Comparison of ENCODE assay signal across 13 cellular contexts in the genomic region with DNA sequence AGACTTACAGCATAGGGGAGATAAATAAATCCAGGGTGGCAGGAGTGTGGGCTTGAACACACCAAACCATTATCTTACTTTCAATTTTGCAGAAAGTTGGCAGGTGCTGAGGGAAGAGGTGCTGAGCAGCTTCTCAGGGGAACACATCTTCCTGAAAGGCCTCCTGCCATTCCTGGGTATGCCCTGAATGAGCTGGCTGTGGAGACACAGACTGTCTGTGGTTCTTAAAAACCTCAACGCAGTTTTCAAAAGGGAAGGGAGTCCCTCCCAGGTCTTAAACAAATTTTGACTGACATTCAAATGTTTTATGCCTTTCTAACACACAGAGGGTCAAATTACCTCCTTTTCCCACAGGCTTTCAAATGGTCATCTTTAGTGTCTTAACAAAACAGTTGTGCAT.
DNase-seq lines count a peak whose midpoint lies in the region; ATAC-seq and TF ChIP-seq lines count a peak whose summit lies in the region.
"Had no signal": no experiment of that assay in that cellular context is flagged by ENCODE, and none has a peak within 500 bp of the region (broad histone marks: within the 10 kb centered on the region; RNA-seq: fewer than 3 reads in every experiment).

No MANE protein-coding gene starts in this region.

- H3K27ac Mint-ChIP-seq in activated CD8-positive, alpha-beta T cell treated with anti-CD3 and anti-CD28 coated beads, Interleukin-2, amount 10 ng/mL, durations not matched to agents 7 days and 5 days, result peak overlapping the region; percentile 7

- TF ChIP-seq POLR2A in body of pancreas (IDR thresholded peaks at IDR 0.05), result no peak

- H3K27me3 ChIP-seq in ACC112 (ENCODE audit: insufficient read depth, low read length) (no peaks in the 10 kb centered on the region), body of pancreas (peaks cover 0 to 3% of the 10 kb centered on the region in 2 donors)
- H3K27me3 ChIP-seq in effector memory CD4-positive, alpha-beta T cell (replicated peaks; ENCODE audit: control insufficient read depth, insufficient read depth, low read length, poor library complexity, severe bottlenecking), result no peaks in the 10 kb centered on the region
- H3K27me3 ChIP-seq: left lung had no signal

- H3K79me2 ChIP-seq in ACC112 (ENCODE audit: control insufficient read depth, insufficient read depth, low read length, unreplicated experiment), result no peaks in the 10 kb centered on the region

- CTCF ChIA-PET in activated CD8-positive, alpha-beta T cell treated with anti-CD3 and anti-CD28 coated beads, Interleukin-2, amount 10 ng/mL, durations not matched to agents 7 days and 5 days (lab: Charles Lee), result interaction anchor here (0.9 to 6.1 kb wide), 4 partner anchors 12 to 142 kb away, joined by 3 to 35 read pairs (median 4); no protein-coding TSS in a partner anchor

- peak; percentile 27 for ATAC-seq in GM19351 (IDR thresholded peaks at IDR 0.05; ENCODE audit: unreplicated experiment)
- peak; percentile 37 for ATAC-seq in HG03139 (IDR thresholded peaks at IDR 0.05; ENCODE audit: unreplicated experiment)
- ATAC-seq in activated CD8-positive, alpha-beta T cell treated with anti-CD3 and anti-CD28 coated beads, Interleukin-2, amount 10 ng/mL, durations not matched to agents 7 days and 5 days, result peak; percentile 67
- ATAC-seq in body of pancreas, result no peak
- ATAC-seq: left lung, psoas muscle had no signal

- H3K4me1 ChIP-seq in ACC112 (ENCODE audit: control insufficient read depth, insufficient read depth, low read length, unreplicated experiment) (peaks cover 45% of the 10 kb centered on the region), body of pancreas (peaks cover 16% of the 10 kb centered on the region)
- H3K4me1 ChIP-seq in effector memory CD4-positive, alpha-beta T cell (ENCODE audit: control insufficient read depth, insufficient read depth, low read length, poor library complexity, severe bottlenecking), result no peaks in the 10 kb centered on the region
- H3K4me1 ChIP-seq: left lung had no signal

- peak overlapping the region; percentile 82 for H3K27ac ChIP-seq in ACC112 (ENCODE audit: low read depth, low read length)
- H3K27ac ChIP-seq in effector memory CD4-positive, alpha-beta T cell (ENCODE audit: insufficient read depth, low read length, poor library complexity, severe bottlenecking), result no peak overlapping the region
- no peak overlapping the region for H3K27ac ChIP-seq in body of pancreas
- H3K27ac ChIP-seq: left lung, psoas muscle, RWPE1 had no signal

- POLR2A ChIA-PET in activated CD8-positive, alpha-beta T cell treated with anti-CD3 and anti-CD28 coated beads, Interleukin-2, amount 10 ng/mL, durations not matched to agents 7 days and 5 days (lab: Charles Lee), result interaction anchor here (2.6 kb wide), 1 partner anchor 11 kb away, joined by 11 read pairs; no protein-coding TSS in a partner anchor

- H3K27me3 Mint-ChIP-seq in activated CD8-positive, alpha-beta T cell treated with anti-CD3 and anti-CD28 coated beads, Interleukin-2, amount 10 ng/mL, durations not matched to agents 7 days and 5 days (ENCODE audit: low read depth), result peaks cover 11% of the 10 kb centered on the region

- H2AFZ ChIP-seq in ACC112 (ENCODE audit: low read length, unreplicated experiment), result peak overlapping the region; percentile 73

- DNase-seq in activated CD8-positive, alpha-beta T cell treated with anti-CD3 and anti-CD28 coated beads, Interleukin-2, amount 10 ng/mL, durations not matched to agents 7 days and 5 days, result peak; percentile 26
- DNase-seq in NCI-H82 (lab: John Stamatoyannopoulos, UW), result no peak
- DNase-seq in effector memory CD4-positive, alpha-beta T cell, result no peak
- DNase-seq in cerebellum (ENCODE audit: low spot score), result no peak
- no peak for DNase-seq in body of pancreas
- DNase-seq: AML-193, left lung, NCI-H1694, psoas muscle had no signal

- no peak for TF ChIP-seq CTCF in body of pancreas (IDR thresholded peaks at IDR 0.05)

- H3K9me3 ChIP-seq in effector memory CD4-positive, alpha-beta T cell (ENCODE audit: control insufficient read depth, low read length), result no peaks in the 10 kb centered on the region
- no peaks in the 10 kb centered on the region for H3K9me3 ChIP-seq in body of pancreas
- H3K9me3 ChIP-seq: left lung, psoas muscle had no signal

- WGBS in body of pancreas, 2 donors, result 63 to 83% methylated on average over 1 of the region's 1 CpG

- H3K4me1 Mint-ChIP-seq in activated CD8-positive, alpha-beta T cell treated with anti-CD3 and anti-CD28 coated beads, Interleukin-2, amount 10 ng/mL, durations not matched to agents 7 days and 5 days (ENCODE audit: low read depth), result peaks cover 31% of the 10 kb centered on the region

- peak overlapping the region; percentile 34; the same call in 1 of the 2 replicates for H3K4me3 ChIP-seq in ACC112 (ENCODE audit: low read depth, low read length)
- no peak overlapping the region for H3K4me3 ChIP-seq in effector memory CD4-positive, alpha-beta T cell (ENCODE audit: insufficient read depth, low read depth, low read length, poor library complexity, severe bottlenecking)
- no peak overlapping the region for H3K4me3 ChIP-seq in body of pancreas
- H3K4me3 ChIP-seq: left lung, psoas muscle had no signal

- no peaks in the 10 kb centered on the region for H3K36me3 ChIP-seq in ACC112 (ENCODE audit: insufficient read depth, low read length)
- no peaks in the 10 kb centered on the region for H3K36me3 ChIP-seq in effector memory CD4-positive, alpha-beta T cell (ENCODE audit: control insufficient read depth, insufficient read depth, low read length)
- no peaks in the 10 kb centered on the region for H3K36me3 ChIP-seq in body of pancreas (replicated peaks in 1 of 2; ENCODE audit: insufficient read depth in 1 of 2, low read depth in 2 of 2)
- H3K36me3 ChIP-seq: left lung had no signal

- H3K9me3 Mint-ChIP-seq in activated CD8-positive, alpha-beta T cell treated with anti-CD3 and anti-CD28 coated beads, Interleukin-2, amount 10 ng/mL, durations not matched to agents 7 days and 5 days (ENCODE audit: insufficient read depth), result no peaks in the 10 kb centered on the region

- peak overlapping the region; percentile 25 for H3K4me3 Mint-ChIP-seq in activated CD8-positive, alpha-beta T cell treated with anti-CD3 and anti-CD28 coated beads, Interleukin-2, amount 10 ng/mL, durations not matched to agents 7 days and 5 days

- peaks cover 15% of the 10 kb centered on the region for H3K36me3 Mint-ChIP-seq in activated CD8-positive, alpha-beta T cell treated with anti-CD3 and anti-CD28 coated beads, Interleukin-2, amount 10 ng/mL, durations not matched to agents 7 days and 5 days (ENCODE audit: low read depth)

- intact Hi-C loops in body of pancreas (cut with DNase I), result no loop called here
